Comparison of ENCODE assay signal across 9 cellular contexts in the genomic region with DNA sequence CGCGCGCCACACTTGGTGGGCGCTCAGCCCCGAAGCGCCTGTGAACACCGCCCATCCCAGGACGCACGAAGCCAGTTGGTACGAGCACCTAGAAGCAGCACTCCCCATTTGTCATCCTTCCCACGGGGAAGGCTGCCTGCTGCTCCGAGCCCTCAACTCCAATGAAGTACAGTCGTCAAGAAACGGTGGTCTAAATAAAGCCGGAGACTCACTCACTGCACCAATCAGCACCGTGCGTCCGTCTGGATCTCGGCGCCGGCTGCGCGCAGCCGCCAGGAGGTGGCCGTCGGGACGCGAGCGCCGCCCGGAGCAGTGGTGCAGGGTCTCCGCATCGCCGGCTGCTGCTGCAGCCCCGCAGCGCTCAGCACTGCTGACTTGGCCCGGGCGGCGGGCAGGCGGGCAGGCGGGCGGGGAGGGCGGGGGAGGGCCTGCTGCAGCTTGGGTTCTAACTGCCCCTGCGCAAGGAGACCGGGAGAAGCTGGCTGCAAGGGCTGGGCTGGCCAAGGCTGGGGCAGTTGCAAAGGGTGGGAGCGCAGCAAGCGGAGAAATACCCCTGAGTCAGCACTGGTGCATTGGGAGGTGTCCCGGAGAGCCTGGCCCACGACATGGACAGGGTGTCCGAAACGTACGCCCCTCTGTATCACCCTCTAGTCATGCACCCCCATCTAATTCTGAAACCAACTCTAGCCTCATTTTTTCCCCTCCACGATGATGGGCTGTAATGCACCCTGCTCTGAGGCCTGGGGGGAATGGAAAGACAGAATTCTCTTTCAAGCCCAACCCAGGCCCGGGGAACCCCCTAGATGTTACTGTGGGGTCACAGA. TPM values are rescaled to one million over a fixed set of nuclear protein-coding genes. Genes with fewer than 3 reads are reported as not detected.
DNase-seq lines count a peak whose midpoint lies in the region; ATAC-seq and TF ChIP-seq lines count a peak whose summit lies in the region.
"Had no signal": no experiment of that assay in that cellular context is flagged by ENCODE, and none has a peak within 500 bp of the region (broad histone marks: within the 10 kb centered on the region; RNA-seq: fewer than 3 reads in every experiment).

No MANE protein-coding gene starts in this region.

- H3K9me3 Mint-ChIP-seq in chondrocyte (ENCODE audit: low read depth) = no peaks in the 10 kb centered on the region
- H3K9me3 Mint-ChIP-seq: T-helper 1 cell treated with Interleukin-12 subunit alpha and Interleukin-12 subunit beta and Interleukin-4 antibody, amounts not matched to agents 30 μg/mL and 1 μg/mL, for 36 hours had no signal

- ATAC-seq in GM21515 (IDR thresholded peaks at IDR 0.05; ENCODE audit: unreplicated experiment) = no peak

- peak overlapping the region; percentile 67 for H3K4me3 Mint-ChIP-seq in chondrocyte (ENCODE audit: unreplicated experiment)
- H3K4me3 Mint-ChIP-seq: T-helper 1 cell treated with Interleukin-12 subunit alpha and Interleukin-12 subunit beta and Interleukin-4 antibody, amounts not matched to agents 30 μg/mL and 1 μg/mL, for 36 hours had no signal

- H3K27ac ChIP-seq in A673 (ENCODE audit: low read depth, low read length, poor library complexity, severe bottlenecking) = no peak overlapping the region

- no peaks in the 10 kb centered on the region for H3K9me3 ChIP-seq in A673 (ENCODE audit: low read depth, low read length, poor library complexity, severe bottlenecking)

- in situ Hi-C loops in GM13976 (cut with MboI; ENCODE audit: low sequenced_read_pairs, unreplicated experiment) = loop anchor here (5.0 kb wide), 1 partner anchor 86 kb away; no protein-coding TSS in a partner anchor

- H3K4me3 ChIP-seq in A673 (ENCODE audit: low read depth, low read length, poor library complexity, severe bottlenecking) = peak overlapping the region; percentile 6

- POLR2A ChIA-PET in A673 (lab: Charles Lee; ENCODE audit: low non-redundant PET) = no interaction called here

- peaks cover 61% of the 10 kb centered on the region for H3K27me3 ChIP-seq in A673 (replicated peaks; ENCODE audit: insufficient read depth, low read depth, low read length, poor library complexity)

- peaks cover 12% of the 10 kb centered on the region for H3K4me1 ChIP-seq in A673 (ENCODE audit: insufficient read depth, low read length, poor library complexity, severe bottlenecking)

- TF ChIP-seq CTCF in A673 (conservative IDR thresholded peaks at IDR 0.05; ENCODE audit: low read depth, low read length) (peak; percentile 31; the same call in 1 of the 2 replicates), GM13976 (IDR thresholded peaks at IDR 0.05; ENCODE audit: borderline replicate concordance, control extremely low read depth, extremely low read depth, insufficient read depth, missing control alignments) (peak; percentile 3), chondrocyte (IDR thresholded peaks at IDR 0.05) (peak; percentile 51)

- no TSS peak for BruUV-seq in A673 (replicated peaks; lab: Mats Ljungman, UMichigan)

- no peaks in the 10 kb centered on the region for H3K36me3 ChIP-seq in A673 (ENCODE audit: insufficient read depth, low read length, poor library complexity, severe bottlenecking)

- peaks cover 2% of the 10 kb centered on the region for H3K36me3 Mint-ChIP-seq in chondrocyte (ENCODE audit: low read depth)

- intact Hi-C loops in A673 (cut with micrococcal nuclease; ENCODE audit: unreplicated experiment) = no loop called here

- DNase-seq in A673 (ENCODE audit: low spot score) (peak; percentile 48), GM13976 (ENCODE audit: low spot score) (no peak), chondrocyte (ENCODE audit: low spot score) (peak; percentile 75), lung microvascular endothelial cell (ENCODE audit: low read depth in 2 of 2) (peak; percentile 61 to 67), midbrain (lab: John Stamatoyannopoulos, UW) (no peak), SW 1271 (lab: John Stamatoyannopoulos, UW) (no peak)
- no peak for DNase-seq in NK-92 treated with Interleukin-12 subunit alpha and Interleukin-12 subunit beta, amount 100 ng/mL, for 24 hours (lab: John Stamatoyannopoulos, UW)

- H3K4me1 Mint-ChIP-seq in chondrocyte (ENCODE audit: low read depth) = peaks cover 34% of the 10 kb centered on the region

- CTCF ChIA-PET in A673 (lab: Charles Lee) = no interaction called here

- H3K27ac Mint-ChIP-seq in chondrocyte (ENCODE audit: unreplicated experiment) = no peak overlapping the region
- H3K27ac Mint-ChIP-seq: T-helper 1 cell treated with Interleukin-12 subunit alpha and Interleukin-12 subunit beta and Interleukin-4 antibody, amounts not matched to agents 30 μg/mL and 1 μg/mL, for 36 hours had no signal

- peaks cover 53% of the 10 kb centered on the region for H3K27me3 Mint-ChIP-seq in chondrocyte (ENCODE audit: low read depth)

RNA-seq across cellular contexts. Expression of gene H6PD, which starts 35.8 kb away (rescaled TPM):
- 6.2 and 10.6 TPM in 2 replicates for total RNA-seq in A673 (2021)
- 37.0 to 41.4 TPM (median 38.9 TPM) in 3 replicates for total RNA-seq in chondrocyte
- total RNA-seq in lung microvascular endothelial cell = 12.3 and 18.3 TPM in 2 replicates

Comparison
In these comparisons a context has a peak if more than half of its experiments do, and no peak if none do; other contexts are left out.
1. DNase-seq: peak in A673 (single experiment), chondrocyte (single experiment) and lung microvascular endothelial cell (2 of 2); none in GM13976 (single experiment), NK-92 treated with Interleukin-12 subunit alpha and Interleukin-12 subunit beta, amount 100 ng/mL, for 24 hours (single experiment), midbrain (single experiment) and SW 1271 (0 of 2).
2. Peak in every context shown above with its lines, with median percentiles within 50 percentile points of each other: CTCF ChIP-seq.